In the genomic region with DNA sequence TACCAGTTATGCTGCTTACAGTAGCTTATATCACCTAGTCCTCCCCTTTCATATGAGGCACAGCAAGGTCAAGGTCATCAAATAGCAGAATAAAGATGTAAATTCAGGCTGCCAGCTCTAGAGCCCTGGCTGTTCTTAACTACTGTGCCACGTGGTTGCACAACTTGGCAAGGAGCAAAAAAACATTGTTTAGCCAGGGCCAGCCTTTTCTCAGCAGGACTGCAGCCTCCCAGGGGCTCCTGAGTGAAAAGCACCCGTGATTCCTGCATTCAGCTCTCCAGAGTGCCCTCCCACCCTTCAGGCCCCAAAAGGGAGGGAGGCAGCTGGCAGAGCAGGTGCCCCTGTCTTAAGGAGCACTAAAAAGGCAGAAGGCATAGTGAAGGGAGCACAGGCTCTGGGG, we compare ENCODE assay signal across 14 cellular contexts. TPM values are rescaled to one million over a fixed set of nuclear protein-coding genes. Genes with fewer than 3 reads are reported as not detected.
DNase-seq lines count a peak whose midpoint lies in the region; ATAC-seq and TF ChIP-seq lines count a peak whose summit lies in the region.
"Had no signal": no experiment of that assay in that cellular context is flagged by ENCODE, and none has a peak within 500 bp of the region (broad histone marks: within the 10 kb centered on the region; RNA-seq: fewer than 3 reads in every experiment).

No MANE protein-coding gene starts in this region.

- DNase-seq in CD8-positive, alpha-beta memory T cell, result no peak
- DNase-seq in NCI-H226, result peak; percentile 21
- peak; percentile 55 for DNase-seq in fibroblast of pulmonary artery (ENCODE audit: low read depth)
- peak in 42 of 56 donors; percentile 4 to 76 (median 34) for DNase-seq in nucleus accumbens (lab: John Stamatoyannopoulos, UW)
- no peak for DNase-seq in progenitor cell of endocrine pancreas (ENCODE audit: low spot score, unreplicated experiment)
- DNase-seq in BE2C, result no peak
- DNase-seq in Calu3, result no peak
- DNase-seq: activated naive CD4-positive, alpha-beta T cell treated with anti-CD3 and anti-CD28 coated beads for 36 hours; Caco-2; H7; NK-92 treated with Interleukin-12 subunit alpha and Interleukin-12 subunit beta, amount 100 ng/mL, for 24 hours had no signal

- H3K36me3 ChIP-seq in CD8-positive, alpha-beta memory T cell (ENCODE audit: insufficient read depth, low read length), result no peaks in the 10 kb centered on the region
- H3K36me3 ChIP-seq in BE2C, result no peaks in the 10 kb centered on the region

- H3K9me3 ChIP-seq in CD8-positive, alpha-beta memory T cell (ENCODE audit: low read length), result no peaks in the 10 kb centered on the region
- H3K9me3 ChIP-seq in BE2C, result no peaks in the 10 kb centered on the region
- H3K9me3 ChIP-seq: Caco-2 had no signal

- no peaks in the 10 kb centered on the region for H3K9me3 Mint-ChIP-seq in CD8-positive, alpha-beta memory T cell
- no peaks in the 10 kb centered on the region for H3K9me3 Mint-ChIP-seq in progenitor cell of endocrine pancreas (ENCODE audit: low read depth)
- H3K9me3 Mint-ChIP-seq in Calu3 (ENCODE audit: low read depth, unreplicated experiment), result no peaks in the 10 kb centered on the region
- H3K9me3 Mint-ChIP-seq: activated naive CD4-positive, alpha-beta T cell treated with anti-CD3 and anti-CD28 coated beads for 36 hours; natural killer cell treated with Interleukin-12 subunit alpha and Interleukin-12 subunit beta and Interleukin-15 and Interleukin-18, amount 100 ng/mL, for 72 hours had no signal

- no peak overlapping the region for H3K4me3 Mint-ChIP-seq in CD8-positive, alpha-beta memory T cell
- H3K4me3 Mint-ChIP-seq in progenitor cell of endocrine pancreas (ENCODE audit: low read depth) (no peak overlapping the region), Calu3 (ENCODE audit: low read depth, unreplicated experiment) (no peak overlapping the region)
- H3K4me3 Mint-ChIP-seq: activated naive CD4-positive, alpha-beta T cell treated with anti-CD3 and anti-CD28 coated beads for 36 hours; natural killer cell treated with Interleukin-12 subunit alpha and Interleukin-12 subunit beta and Interleukin-15 and Interleukin-18, amount 100 ng/mL, for 72 hours had no signal

- H3K4me1 Mint-ChIP-seq in CD8-positive, alpha-beta memory T cell, result no peaks in the 10 kb centered on the region
- H3K4me1 Mint-ChIP-seq in progenitor cell of endocrine pancreas (ENCODE audit: low read depth) (peaks cover 5% of the 10 kb centered on the region), Calu3 (ENCODE audit: low read depth, unreplicated experiment) (peaks cover 18% of the 10 kb centered on the region)

- CTCF ChIA-PET in CD8-positive, alpha-beta memory T cell (lab: Charles Lee), result no interaction called here
- CTCF ChIA-PET in Calu3 (lab: Charles Lee), result no interaction called here

- no peaks in the 10 kb centered on the region for H3K27me3 Mint-ChIP-seq in CD8-positive, alpha-beta memory T cell
- no peaks in the 10 kb centered on the region for H3K27me3 Mint-ChIP-seq in progenitor cell of endocrine pancreas
- H3K27me3 Mint-ChIP-seq in Calu3 (ENCODE audit: unreplicated experiment), result no peaks in the 10 kb centered on the region
- H3K27me3 Mint-ChIP-seq: natural killer cell treated with Interleukin-12 subunit alpha and Interleukin-12 subunit beta and Interleukin-15 and Interleukin-18, amount 100 ng/mL, for 72 hours had no signal

- intact Hi-C loops in Calu3 (cut with micrococcal nuclease; ENCODE audit: unreplicated experiment), result no loop called here

- no peak for ATAC-seq in HG03025 (IDR thresholded peaks at IDR 0.05; ENCODE audit: low FRiP score, unreplicated experiment)

- H3K27ac Mint-ChIP-seq in CD8-positive, alpha-beta memory T cell, result no peak overlapping the region
- no peak overlapping the region for H3K27ac Mint-ChIP-seq in progenitor cell of endocrine pancreas
- no peak overlapping the region for H3K27ac Mint-ChIP-seq in Calu3 (ENCODE audit: unreplicated experiment)
- H3K27ac Mint-ChIP-seq: activated naive CD4-positive, alpha-beta T cell treated with anti-CD3 and anti-CD28 coated beads for 36 hours had no signal

- peaks cover 0 to 30% (median 7%) of the 10 kb centered on the region in 3 donors for H3K36me3 Mint-ChIP-seq in CD8-positive, alpha-beta memory T cell
- H3K36me3 Mint-ChIP-seq in progenitor cell of endocrine pancreas (ENCODE audit: insufficient read depth) (peaks cover 26% of the 10 kb centered on the region), Calu3 (ENCODE audit: insufficient read depth, unreplicated experiment) (peaks cover 43% of the 10 kb centered on the region)

- H3K4me3 ChIP-seq in CD8-positive, alpha-beta memory T cell (ENCODE audit: low read length), result no peak overlapping the region
- H3K4me3 ChIP-seq in fibroblast of pulmonary artery (replicated peaks; ENCODE audit: low read depth, low read length) (no peak overlapping the region), BE2C (ENCODE audit: low read depth, low read length) (no peak overlapping the region)

- no peaks in the 10 kb centered on the region for H3K27me3 ChIP-seq in CD8-positive, alpha-beta memory T cell (ENCODE audit: insufficient read depth, low read length, poor library complexity, severe bottlenecking)
- H3K27me3 ChIP-seq in BE2C, result no peaks in the 10 kb centered on the region

- peak overlapping the region; percentile 31 for H3K27ac ChIP-seq in CD8-positive, alpha-beta memory T cell (ENCODE audit: low read depth, low read length)
- H3K27ac ChIP-seq: HL-60 had no signal

- no TSS peak for BruUV-seq in Calu3 (replicated peaks; lab: Mats Ljungman, UMichigan)

- TF ChIP-seq CTCF in fibroblast of pulmonary artery (IDR thresholded peaks at IDR 0.05; ENCODE audit: low read length, missing control alignments) (no peak), progenitor cell of endocrine pancreas (IDR thresholded peaks at IDR 0.05; ENCODE audit: unreplicated experiment) (no peak), BE2C (IDR thresholded peaks at IDR 0.05; ENCODE audit: low read depth, low read length) (no peak), Calu3 (IDR thresholded peaks at IDR 0.05; ENCODE audit: unreplicated experiment) (no peak)

- POLR2A ChIA-PET in CD8-positive, alpha-beta memory T cell (lab: Charles Lee), result no interaction called here

- no peaks in the 10 kb centered on the region for H3K4me1 ChIP-seq in CD8-positive, alpha-beta memory T cell (ENCODE audit: insufficient read depth, low read length)
- peaks cover 10% of the 10 kb centered on the region for H3K4me1 ChIP-seq in BE2C

RNA-seq across cellular contexts. Expression of a gene that starts 31.8 kb away (rescaled TPM):
- 100 to 1,000 TPM in 1 of 2 experiments, 10 to 100 TPM in 1; 89.7 to 103 TPM for total RNA-seq in CD8-positive, alpha-beta memory T cell
- 95.8 TPM for polyA plus RNA-seq in CD8-positive, alpha-beta memory T cell
- total RNA-seq in progenitor cell of endocrine pancreas, result 140 and 152 TPM in 2 replicates
- polyA plus RNA-seq in BE2C (2012; ENCODE audit: insufficient read depth, insufficient read length, low read depth), result 42.5 TPM
- 177 and 183 TPM in 2 replicates for total RNA-seq in Calu3 (2022)

Comparison
In these comparisons a context has a peak if more than half of its experiments do, and no peak if none do; other contexts are left out.
1. DNase-seq: peak in NCI-H226 (single experiment), fibroblast of pulmonary artery (single experiment) and nucleus accumbens (42 of 56); none in CD8-positive, alpha-beta memory T cell (0 of 5), progenitor cell of endocrine pancreas (single experiment), BE2C (single experiment) and Calu3 (single experiment).